1 cellular context compared by ENCODE assay signal in genomic region chr4:165783626-165784025, GRCh38.
TF ChIP-seq lines count a peak whose summit lies in the region.

No MANE protein-coding gene starts in this region.

TF ChIP-seq in GM23338, 12 proteins besides CTCF, POLR2A, EP300 and RAD21 (continued from another document):
- TF ChIP-seq ZNF462 (CRISPR knock-in tag; IDR thresholded peaks at IDR 0.05) (no peak), JUNB (IDR thresholded peaks at IDR 0.05; ENCODE audit: unreplicated experiment) (no peak), ZNF331 (CRISPR knock-in tag; IDR thresholded peaks at IDR 0.05; ENCODE audit: low read depth) (no peak), EZH2phosphoT487 (IDR thresholded peaks at IDR 0.05; ENCODE audit: unreplicated experiment) (no peak), POLR2AphosphoS5 (IDR thresholded peaks at IDR 0.05; ENCODE audit: low read depth) (no peak), EZH2 (IDR thresholded peaks at IDR 0.05; ENCODE audit: low read depth, unreplicated experiment) (no peak), CREB1 (CRISPR knock-in tag; IDR thresholded peaks at IDR 0.05; ENCODE audit: low read depth) (no peak), REST (IDR thresholded peaks at IDR 0.05; ENCODE audit: unreplicated experiment) (no peak), ETS1 (IDR thresholded peaks at IDR 0.05) (no peak), NANOG (IDR thresholded peaks at IDR 0.05; ENCODE audit: borderline replicate concordance) (no peak), ZNF114 (CRISPR knock-in tag; IDR thresholded peaks at IDR 0.05) (no peak)
